29 cellular contexts compared by ENCODE assay signal in genomic region chr18:55034742-55035141, GRCh38.
"Had no signal": no experiment of that assay in that cellular context is flagged by ENCODE, and none has a peak within 500 bp of the region (broad histone marks: within the 10 kb centered on the region; RNA-seq: fewer than 3 reads in every experiment).

No MANE protein-coding gene starts in this region.

- DNase-seq: activated CD4-positive, alpha-beta T cell treated with anti-CD3 and anti-CD28 coated beads for 48 hours; activated CD4-positive, alpha-beta T cell treated with anti-CD3 and anti-CD28 coated beads, Interleukin-2, amount 50 U/mL, for 4 hours; activated CD8-positive, alpha-beta memory T cell treated with anti-CD3 and anti-CD28 coated beads, Interleukin-2, amount 50 U/mL, for 48 hours; activated CD8-positive, alpha-beta T cell treated with anti-CD3 and anti-CD28 coated beads, Interleukin-2, amount 10 ng/mL, durations not matched to agents 7 days and 5 days; activated effector memory CD4-positive, alpha-beta T cell treated with Interleukin-2 at 50 U/mL for 16 hours; activated naive CD4-positive, alpha-beta T cell; activated T-cell treated with anti-CD3 and anti-CD28 coated beads, Interleukin-2, amount 50 U/mL, for 1 hour; amniotic stem cell; cerebellar nuclear complex; KG1; NCI-H1092 treated with DMSO at 0.1 percent for 48 hours; NCI-H1417 treated with DMSO at 0.1 percent for 48 hours; NCI-H1694 treated with DMSO at 0.1 percent for 48 hours; NCI-H2029 treated with DMSO at 0.1 percent for 48 hours; NCI-H510A treated with DMSO at 0.1 percent for 48 hours; NCI-H69; NK-92 treated with Interleukin-12 subunit alpha and Interleukin-12 subunit beta, amount 100 ng/mL, for 24 hours; OCI-M1; Right ventricle myocardium superior; SJCRH30 had no signal

- H3K4me3 ChIP-seq: ascending aorta, cardiac muscle cell, SJCRH30 had no signal

- H3K4me3 Mint-ChIP-seq: activated CD8-positive, alpha-beta T cell treated with anti-CD3 and anti-CD28 coated beads, Interleukin-2, amount 10 ng/mL, durations not matched to agents 7 days and 5 days; activated naive CD4-positive, alpha-beta T cell treated with anti-CD3 and anti-CD28 coated beads, Interleukin-2, amount 50 U/mL, for 24 hours; activated T-helper 1 cell treated with anti-CD3 and anti-CD28 coated beads, Interleukin-12 subunit alpha, Interleukin-12 subunit beta, Interleukin-2, Interleukin-4 antibody, amounts not matched to agents 30 ng/mL and 10 ng/mL and 1 ng/mL, durations not matched to agents 14 hours and 24 hours and 36 hours; brain; T-helper 1 cell treated with Interleukin-12 subunit alpha and Interleukin-12 subunit beta and Interleukin-4 antibody, amounts not matched to agents 30 μg/mL and 1 μg/mL, for 36 hours had no signal

- ATAC-seq: activated CD4-positive, CD25-positive, alpha-beta regulatory T cell treated with anti-CD3 and anti-CD28 coated beads, Interleukin-2, amount 50 U/mL, for 24 hours; activated CD8-positive, alpha-beta T cell treated with anti-CD3 and anti-CD28 coated beads, Interleukin-2, amount 10 ng/mL, durations not matched to agents 7 days and 5 days; Panc1 had no signal

- H3K27ac Mint-ChIP-seq: activated CD8-positive, alpha-beta T cell treated with anti-CD3 and anti-CD28 coated beads, Interleukin-2, amount 10 ng/mL, durations not matched to agents 7 days and 5 days; activated naive CD4-positive, alpha-beta T cell treated with anti-CD3 and anti-CD28 coated beads, Interleukin-2, amount 50 U/mL, for 24 hours; activated T-helper 1 cell treated with anti-CD3 and anti-CD28 coated beads, Interleukin-12 subunit alpha, Interleukin-12 subunit beta, Interleukin-2, Interleukin-4 antibody, amounts not matched to agents 30 ng/mL and 10 ng/mL and 1 ng/mL, durations not matched to agents 14 hours and 24 hours and 36 hours; brain; T-helper 1 cell treated with Interleukin-12 subunit alpha and Interleukin-12 subunit beta and Interleukin-4 antibody, amounts not matched to agents 30 μg/mL and 1 μg/mL, for 36 hours had no signal

- H3K9me3 Mint-ChIP-seq: activated naive CD4-positive, alpha-beta T cell treated with anti-CD3 and anti-CD28 coated beads, Interleukin-2, amount 50 U/mL, for 24 hours; activated T-helper 1 cell treated with anti-CD3 and anti-CD28 coated beads, Interleukin-12 subunit alpha, Interleukin-12 subunit beta, Interleukin-2, Interleukin-4 antibody, amounts not matched to agents 30 ng/mL and 10 ng/mL and 1 ng/mL, durations not matched to agents 14 hours and 24 hours and 36 hours; brain; T-helper 1 cell treated with Interleukin-12 subunit alpha and Interleukin-12 subunit beta and Interleukin-4 antibody, amounts not matched to agents 30 μg/mL and 1 μg/mL, for 36 hours had no signal

- H3K4me1 ChIP-seq: ascending aorta, SJCRH30 had no signal

- H3K36me3 ChIP-seq: ascending aorta, cardiac muscle cell, SJCRH30 had no signal

- H3K36me3 Mint-ChIP-seq: activated naive CD4-positive, alpha-beta T cell treated with anti-CD3 and anti-CD28 coated beads, Interleukin-2, amount 50 U/mL, for 24 hours; brain had no signal

- H3K27ac ChIP-seq: ascending aorta, cardiac muscle cell, RWPE1, SJCRH30 had no signal

- H3K27me3 Mint-ChIP-seq: brain had no signal

- H3K27me3 ChIP-seq: ascending aorta, cardiac muscle cell, SJCRH30 had no signal

- H3K9me3 ChIP-seq: ascending aorta, SJCRH30 had no signal

- H3K4me1 Mint-ChIP-seq: activated naive CD4-positive, alpha-beta T cell treated with anti-CD3 and anti-CD28 coated beads, Interleukin-2, amount 50 U/mL, for 24 hours had no signal
